In the genomic region with DNA sequence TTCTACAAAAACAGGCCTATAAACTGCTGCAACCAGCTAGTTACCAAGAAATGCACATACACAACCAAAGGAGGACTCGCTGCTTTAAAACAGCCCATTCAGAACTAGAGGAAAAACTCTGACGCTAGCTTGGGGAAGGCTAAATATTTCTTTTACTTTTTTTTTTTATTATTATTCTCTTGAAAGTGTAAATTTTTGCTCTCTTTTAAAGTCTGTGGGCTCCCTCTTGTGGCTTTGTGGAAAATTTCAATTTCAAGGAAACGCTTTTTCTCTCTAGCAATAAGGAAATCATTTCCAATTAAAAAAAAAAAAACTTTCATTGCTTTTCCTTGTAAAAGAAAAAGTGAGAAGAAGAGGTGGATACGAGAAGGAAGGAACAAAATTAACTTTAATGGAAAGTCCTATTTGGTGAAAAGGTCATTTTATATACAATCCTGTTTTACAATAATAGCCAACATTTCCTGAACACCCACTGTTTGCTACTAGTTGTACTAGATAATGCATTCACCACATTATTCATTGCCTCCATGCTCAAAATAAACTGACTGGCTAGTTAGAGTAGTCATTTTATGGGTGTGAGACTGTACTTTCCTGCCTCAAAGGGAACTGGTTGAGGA, we compare ENCODE assay signal across 8 cellular contexts. TPM values are rescaled to one million over a fixed set of nuclear protein-coding genes. Genes with fewer than 3 reads are reported as not detected.
DNase-seq lines count a peak whose midpoint lies in the region; ATAC-seq and TF ChIP-seq lines count a peak whose summit lies in the region.

No MANE protein-coding gene starts in this region.

- DNase-seq in heart right ventricle (no peak), left ventricle myocardium superior (no peak), OCI-LY7 (ENCODE audit: low spot score) (peak; percentile 34), fibroblast of mammary gland (ENCODE audit: low read depth) (peak; percentile 59), renal cortical epithelial cell (ENCODE audit: low read depth) (peak; percentile 64)
- DNase-seq in activated CD4-positive, CD25-positive, alpha-beta regulatory T cell treated with anti-CD3 and anti-CD28 coated beads, Interleukin-2, amount 50 U/mL, for 72 hours = no peak

- H3K9me2 ChIP-seq in OCI-LY7 (ENCODE audit: insufficient read depth, low read length) = no peaks in the 10 kb centered on the region

- WGBS in heart right ventricle, 2 donors = 18 to 28% methylated on average over 4 of the region's 4 CpGs

- H3K4me3 ChIP-seq in heart right ventricle (no peak overlapping the region), OCI-LY7 (ENCODE audit: low read depth, low read length, poor library complexity, severe bottlenecking) (no peak overlapping the region), fibroblast of mammary gland (ENCODE audit: control insufficient read depth, low read depth, low read length) (no peak overlapping the region)

- H3K27me3 ChIP-seq in heart right ventricle = no peaks in the 10 kb centered on the region

- no peaks in the 10 kb centered on the region for H3K9me3 ChIP-seq in heart right ventricle
- no peaks in the 10 kb centered on the region for H3K9me3 ChIP-seq in OCI-LY7 (ENCODE audit: low read length)

- no peak overlapping the region for H3K27ac ChIP-seq in heart right ventricle
- H3K27ac ChIP-seq in OCI-LY7 (ENCODE audit: low read depth, low read length, poor library complexity, severe bottlenecking) = no peak overlapping the region

- no TSS peak for BruUV-seq in OCI-LY7 (replicated peaks; lab: Mats Ljungman, UMichigan)

- TF ChIP-seq CTCF in heart right ventricle (IDR thresholded peaks at IDR 0.05) = peak; percentile 38 to 77 (median 66)
- peak; percentile 83 for TF ChIP-seq CTCF in OCI-LY7 (conservative IDR thresholded peaks at IDR 0.05; ENCODE audit: low read length)
- peak; percentile 56 for TF ChIP-seq CTCF in fibroblast of mammary gland (conservative IDR thresholded peaks at IDR 0.05; ENCODE audit: control insufficient read depth, insufficient read depth, low read depth, low read length)

- ATAC-seq in heart right ventricle (peak in 1 of 8 donors; percentile 17), left ventricle myocardium superior (no peak), HG03460 (IDR thresholded peaks at IDR 0.05; ENCODE audit: unreplicated experiment) (no peak), HG03196 (IDR thresholded peaks at IDR 0.05; ENCODE audit: unreplicated experiment) (no peak)

- intact Hi-C loops in heart right ventricle (cut with DNase I) = loop anchor here in 9 of 10 donors (5.0 to 10.0 kb wide), 7 partner anchors 81 to 256 kb away; no protein-coding TSS in a partner anchor
- intact Hi-C loops in left ventricle myocardium superior (cut with micrococcal nuclease) = loop anchor here (5.0 kb wide), 1 partner anchor 256 kb away; no protein-coding TSS in a partner anchor
- intact Hi-C loops in OCI-LY7 (cut with micrococcal nuclease; ENCODE audit: unreplicated experiment) = no loop called here

- peaks cover 0 to 15% (median 0%) of the 10 kb centered on the region in 9 donors for H3K4me1 ChIP-seq in heart right ventricle
- H3K4me1 ChIP-seq in OCI-LY7 (ENCODE audit: insufficient read depth, low read length, poor library complexity, severe bottlenecking) = no peaks in the 10 kb centered on the region

- H3K4me2 ChIP-seq in OCI-LY7 (ENCODE audit: low read length) = no peak overlapping the region

- CTCF ChIA-PET in OCI-LY7 (lab: Charles Lee; ENCODE audit: unreplicated experiment) = no interaction called here

- POLR2A ChIA-PET in OCI-LY7 (lab: Charles Lee) = interaction anchor here (0.7 kb wide), 1 partner anchor 14 kb away, joined by 3 read pairs; no protein-coding TSS in a partner anchor

- H4K20me1 ChIP-seq in OCI-LY7 (ENCODE audit: insufficient read depth, low read length) = no peaks in the 10 kb centered on the region

- H3K79me2 ChIP-seq in OCI-LY7 (ENCODE audit: insufficient read depth, low read depth, low read length) = no peaks in the 10 kb centered on the region

- H2AFZ ChIP-seq in OCI-LY7 (ENCODE audit: low read length) = no peak overlapping the region

- H3K36me3 ChIP-seq in heart right ventricle (peaks cover 0 to 79% (median 9%) of the 10 kb centered on the region in 9 donors), OCI-LY7 (ENCODE audit: insufficient read depth, low read length) (no peaks in the 10 kb centered on the region)

RNA-seq across cellular contexts. Expression of gene SAMMSON, which starts 51.2 kb away (rescaled TPM):
- total RNA-seq in heart right ventricle (under 1 TPM in 1 of 10 donors, not detected in 9; 0.32 TPM), left ventricle myocardium superior (not detected), OCI-LY7 (2022) (not detected in 2 replicates), renal cortical epithelial cell (not detected in 2 replicates)
- polyA plus RNA-seq in heart right ventricle = not detected
- not detected in 2 replicates for total RNA-seq in OCI-LY7 (2014; rRNA removed; shearing (Covaris generic))

Comparison
In these comparisons a context has a peak if more than half of its experiments do, and no peak if none do; other contexts are left out.
1. DNase-seq: peak in OCI-LY7 (single experiment), fibroblast of mammary gland (single experiment) and renal cortical epithelial cell (single experiment); none in heart right ventricle (0 of 2), left ventricle myocardium superior (single experiment) and activated CD4-positive, CD25-positive, alpha-beta regulatory T cell treated with anti-CD3 and anti-CD28 coated beads, Interleukin-2, amount 50 U/mL, for 72 hours (single experiment).
2. Peak in every context shown above with its lines, with median percentiles within 50 percentile points of each other: CTCF ChIP-seq.